ENCODE assay signal across 8 cellular contexts in the genomic region with DNA sequence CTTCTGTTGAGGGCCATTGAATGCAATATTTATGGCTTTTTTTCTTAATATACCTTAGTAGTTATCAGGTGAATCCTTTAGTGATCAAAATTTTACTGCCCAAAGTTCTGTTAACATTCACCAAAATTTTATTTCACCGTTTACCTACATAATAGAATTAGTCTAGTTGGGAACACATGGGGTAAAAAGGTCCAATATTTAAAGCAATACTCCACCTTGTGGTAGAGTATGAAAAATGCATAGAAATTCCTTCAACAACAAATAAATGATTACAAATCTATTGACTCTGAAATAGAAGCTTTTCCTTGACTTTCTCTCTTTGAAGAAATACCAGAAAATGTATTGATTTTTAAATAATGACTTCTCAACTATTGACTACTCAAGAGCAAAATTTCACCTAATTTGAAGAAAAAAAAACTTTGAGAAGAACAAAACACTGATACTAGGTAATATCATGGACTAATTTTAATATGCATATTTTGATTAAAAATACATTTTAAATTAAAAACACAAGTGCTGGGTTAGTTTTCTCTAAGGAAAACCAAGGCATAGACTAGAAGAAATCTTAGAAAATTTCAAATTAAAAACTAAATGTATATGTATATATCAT. TPM values are rescaled to one million over a fixed set of nuclear protein-coding genes. Genes with fewer than 3 reads are reported as not detected.
DNase-seq lines count a peak whose midpoint lies in the region; ATAC-seq and TF ChIP-seq lines count a peak whose summit lies in the region.

No MANE protein-coding gene starts in this region.

- no peak for TF ChIP-seq POLR2A in tibial nerve (IDR thresholded peaks at IDR 0.05)

- peaks cover under 1% of the 10 kb centered on the region for H3K27me3 Mint-ChIP-seq in activated naive CD8-positive, alpha-beta T cell treated with anti-CD3 and anti-CD28 coated beads for 36 hours

- TF ChIP-seq CTCF in foreskin fibroblast (IDR thresholded peaks at IDR 0.05; ENCODE audit: low read depth, low read length) (peak; percentile 49), tibial nerve (IDR thresholded peaks at IDR 0.05) (peak; percentile 41 to 60 (median 50))

- no peaks in the 10 kb centered on the region for H3K36me3 Mint-ChIP-seq in activated naive CD8-positive, alpha-beta T cell treated with anti-CD3 and anti-CD28 coated beads for 36 hours

- 0 to 10% methylated on average over 1 of the region's 1 CpG for WGBS in tibial nerve, 2 donors

- TF ChIP-seq EP300 in tibial nerve (IDR thresholded peaks at IDR 0.05) = no peak

- no peaks in the 10 kb centered on the region for H3K36me3 ChIP-seq in tibial nerve

- H3K4me3 Mint-ChIP-seq in activated naive CD8-positive, alpha-beta T cell treated with anti-CD3 and anti-CD28 coated beads for 36 hours = no peak overlapping the region

- H3K9me3 Mint-ChIP-seq in activated naive CD8-positive, alpha-beta T cell treated with anti-CD3 and anti-CD28 coated beads for 36 hours = no peaks in the 10 kb centered on the region

- no peak overlapping the region for H3K4me3 ChIP-seq in foreskin fibroblast (ENCODE audit: low read depth in 1 of 2, low read length in 2 of 2)
- no peak overlapping the region for H3K4me3 ChIP-seq in tibial nerve

- ATAC-seq in GM21526 (IDR thresholded peaks at IDR 0.05; ENCODE audit: low FRiP score, unreplicated experiment) (peak; percentile 75), HG03520 (IDR thresholded peaks at IDR 0.05; ENCODE audit: unreplicated experiment) (no peak)

- no peaks in the 10 kb centered on the region for H3K27me3 ChIP-seq in tibial nerve

- DNase-seq in DMS53 (lab: John Stamatoyannopoulos, UW) (peak; percentile 85), LHCN-M2 (ENCODE audit: low read depth) (peak; percentile 65), SKM-1 (lab: John Stamatoyannopoulos, UW; ENCODE audit: unreplicated experiment) (peak; percentile 12), foreskin fibroblast (peak; percentile 10 to 44), tibial nerve (ENCODE audit: low spot score in 2 of 2) (no peak)
- DNase-seq in activated naive CD8-positive, alpha-beta T cell treated with anti-CD3 and anti-CD28 coated beads for 36 hours = no peak

- H3K4me1 ChIP-seq in tibial nerve = peaks cover 0 to 13% (median 0%) of the 10 kb centered on the region in 4 donors

- no peaks in the 10 kb centered on the region for H3K9me3 ChIP-seq in tibial nerve

- peaks cover 3% of the 10 kb centered on the region for H3K4me1 Mint-ChIP-seq in activated naive CD8-positive, alpha-beta T cell treated with anti-CD3 and anti-CD28 coated beads for 36 hours

- no peak overlapping the region for H3K27ac ChIP-seq in tibial nerve

- no peak overlapping the region for H3K27ac Mint-ChIP-seq in activated naive CD8-positive, alpha-beta T cell treated with anti-CD3 and anti-CD28 coated beads for 36 hours

RNA-seq across cellular contexts. Expression of gene POLR1F, which starts 43.3 kb away (rescaled TPM):
- total RNA-seq in LHCN-M2 (2014; rRNA removed) (34.8 and 35.8 TPM in 2 replicates), tibial nerve (10 to 100 TPM; 10.6 to 30.3 (median 12.8) TPM)
- polyA plus RNA-seq in LHCN-M2 (2012) = 7.1 TPM
- total RNA-seq in activated naive CD8-positive, alpha-beta T cell treated with anti-CD3 and anti-CD28 coated beads for 36 hours = 10 to 100 TPM; 39.0 to 40.5 TPM

Comparison
In these comparisons a context has a peak if more than half of its experiments do, and no peak if none do; other contexts are left out.
1. DNase-seq: peak in DMS53 (single experiment), LHCN-M2 (single experiment), SKM-1 (single experiment) and foreskin fibroblast (2 of 2); none in tibial nerve (0 of 2) and activated naive CD8-positive, alpha-beta T cell treated with anti-CD3 and anti-CD28 coated beads for 36 hours (single experiment).